ENCODE assay signal across 19 cellular contexts in genomic region chr6:100342830-100343229, GRCh38.
DNase-seq lines count a peak whose midpoint lies in the region; ATAC-seq and TF ChIP-seq lines count a peak whose summit lies in the region.
"Had no signal": no experiment of that assay in that cellular context is flagged by ENCODE, and none has a peak within 500 bp of the region (broad histone marks: within the 10 kb centered on the region; RNA-seq: fewer than 3 reads in every experiment).

No MANE protein-coding gene starts in this region.

- H3K9me3 ChIP-seq in cardiac muscle cell (ENCODE audit: low read depth) (no peaks in the 10 kb centered on the region), heart right ventricle (peaks cover 0 to 7% (median 0%) of the 10 kb centered on the region in 11 donors)
- H3K9me3 ChIP-seq: tibial artery had no signal

- TF ChIP-seq CTCF in cardiac muscle cell (IDR thresholded peaks at IDR 0.05; ENCODE audit: low read depth, low read length) (no peak), heart right ventricle (IDR thresholded peaks at IDR 0.05) (no peak), astrocyte of the spinal cord (IDR thresholded peaks at IDR 0.05; ENCODE audit: low read depth, low read length) (no peak)

- H3K4me3 ChIP-seq in cardiac muscle cell (no peak overlapping the region), heart right ventricle (no peak overlapping the region), astrocyte of the spinal cord (ENCODE audit: low read depth, low read length) (no peak overlapping the region)
- H3K4me3 ChIP-seq: tibial artery had no signal

- H3K4me1 ChIP-seq in cardiac muscle cell (ENCODE audit: low read depth) (peaks cover 11% of the 10 kb centered on the region), heart right ventricle (peaks cover 0 to 24% (median 0%) of the 10 kb centered on the region in 9 donors)

- intact Hi-C loops in heart right ventricle (cut with DNase I) = no loop called here

- H3K27me3 ChIP-seq in cardiac muscle cell (no peaks in the 10 kb centered on the region), heart right ventricle (no peaks in the 10 kb centered on the region)
- H3K27me3 ChIP-seq: tibial artery had no signal

- 31 to 60% methylated on average over 3 of the region's 3 CpGs for WGBS in heart right ventricle, 2 donors

- H3K36me3 ChIP-seq in cardiac muscle cell = no peaks in the 10 kb centered on the region
- no peaks in the 10 kb centered on the region for H3K36me3 ChIP-seq in heart right ventricle
- H3K36me3 ChIP-seq: tibial artery had no signal

- ATAC-seq in heart right ventricle = no peak
- ATAC-seq: stimulated activated memory B cell treated with anti-CD40 and anti-IgM and Interleukin-4, amounts not matched to agents 10 μg/mL and 1 μg/mL and 100 μg/mL, for 72 hours had no signal

- in situ Hi-C loops in astrocyte of the spinal cord (cut with HindIII; ENCODE audit: low sequenced_read_pairs) = no loop called here

- DNase-seq in cardiac muscle cell (ENCODE audit: low read depth in 1 of 2, low spot score in 1 of 2) = peak; percentile 47 to 62
- DNase-seq in heart right ventricle = no peak
- peak; percentile 57 for DNase-seq in astrocyte of the spinal cord (ENCODE audit: low read depth, low spot score)
- peak; percentile 72 for DNase-seq in kidney tubule cell (ENCODE audit: low spot score)
- no peak for DNase-seq in cerebellum (ENCODE audit: low spot score)
- DNase-seq in activated naive CD4-positive, alpha-beta T cell treated with Interleukin-2 at 50 U/mL for 16 hours = no peak
- no peak for DNase-seq in NAMALWA (ENCODE audit: low spot score)
- DNase-seq in amniotic stem cell (lab: John Stamatoyannopoulos, UW) = no peak
- DNase-seq: 8988T; activated CD4-positive, CD25-positive, alpha-beta regulatory T cell; amygdala; cortex of kidney; DMS79; glutamatergic neuron; mammary epithelial cell; NCI-H1930; SHP77; tibial artery had no signal

- no peak overlapping the region for H3K27ac ChIP-seq in cardiac muscle cell
- no peak overlapping the region for H3K27ac ChIP-seq in heart right ventricle
- H3K27ac ChIP-seq: tibial artery had no signal

Comparison
In these comparisons a context has a peak if more than half of its experiments do, and no peak if none do; other contexts are left out.
1. DNase-seq: peak in cardiac muscle cell (2 of 2), astrocyte of the spinal cord (single experiment) and kidney tubule cell (single experiment); none in heart right ventricle (0 of 2), cerebellum (single experiment), activated naive CD4-positive, alpha-beta T cell treated with Interleukin-2 at 50 U/mL for 16 hours (single experiment), NAMALWA (single experiment) and amniotic stem cell (single experiment).